Comparison of ENCODE assay signal across 12 cellular contexts in the genomic region with DNA sequence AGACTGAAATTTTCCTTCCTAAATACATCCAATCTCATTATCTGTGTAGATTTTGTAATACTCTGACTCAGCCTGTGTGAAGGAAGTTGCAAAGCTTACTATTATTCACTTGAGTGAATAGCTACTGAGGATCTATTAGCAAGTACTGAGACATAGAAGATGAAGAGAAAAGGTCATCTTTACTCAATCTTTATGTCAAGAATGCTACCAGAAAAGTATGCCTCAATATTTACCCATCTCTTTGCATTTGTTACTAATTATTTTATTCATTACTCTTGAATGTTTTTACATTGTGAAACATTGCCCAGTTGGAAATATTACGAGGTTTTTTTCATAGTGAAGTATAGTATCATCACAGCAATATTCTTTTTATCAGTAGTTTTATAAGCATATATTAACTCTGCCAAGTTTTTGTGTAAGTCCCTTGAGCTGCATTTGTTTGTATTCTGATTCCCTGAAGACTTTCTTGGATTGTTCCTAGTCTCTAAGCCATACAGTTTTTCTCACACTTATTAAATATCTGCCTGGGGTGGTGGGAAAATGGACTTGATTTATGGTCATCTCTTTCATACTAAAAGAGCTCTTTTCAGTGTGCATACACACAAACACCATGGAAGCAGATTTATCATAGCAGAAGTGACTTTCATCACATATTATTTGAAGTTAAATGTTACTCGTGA.
DNase-seq lines count a peak whose midpoint lies in the region; ATAC-seq and TF ChIP-seq lines count a peak whose summit lies in the region.
"Had no signal": no experiment of that assay in that cellular context is flagged by ENCODE, and none has a peak within 500 bp of the region (broad histone marks: within the 10 kb centered on the region; RNA-seq: fewer than 3 reads in every experiment).

No MANE protein-coding gene starts in this region.

- peak overlapping the region; percentile 30; the same call in 1 of the 2 replicates for H3K4me3 ChIP-seq in PC-3 (ENCODE audit: low read length)
- no peak overlapping the region for H3K4me3 ChIP-seq in epithelial cell of esophagus (ENCODE audit: low read length)
- H3K4me3 ChIP-seq in skeletal muscle satellite cell (ENCODE audit: low read length), result no peak overlapping the region
- H3K4me3 ChIP-seq in tibial artery, result no peak overlapping the region
- H3K4me3 ChIP-seq: colonic mucosa, upper lobe of left lung had no signal

- 0 out of 2 replicates have a peak, but pooled peaks cover 11% of the 10 kb centered on the region for H3K79me2 ChIP-seq in PC-3 (ENCODE audit: low read length)

- peaks cover 6% of the 10 kb centered on the region for H3F3A ChIP-seq in PC-3 (ENCODE audit: low read length, unreplicated experiment)

- 0 out of 2 replicates have a peak, but pooled peaks cover 3% of the 10 kb centered on the region for H4K20me1 ChIP-seq in PC-3 (ENCODE audit: low read length)

- POLR2A ChIA-PET in PC-3 (lab: Charles Lee; ENCODE audit: unreplicated experiment), result no interaction called here

- no peak overlapping the region for H2AFZ ChIP-seq in PC-3 (ENCODE audit: low read length)

- TF ChIP-seq CTCF in PC-3 (conservative IDR thresholded peaks at IDR 0.05; ENCODE audit: low read depth, low read length) (no peak), epithelial cell of esophagus (IDR thresholded peaks at IDR 0.05; ENCODE audit: insufficient read depth, low read depth, low read length, missing control alignments) (no peak), tibial artery (IDR thresholded peaks at IDR 0.05) (no peak)

- H3K27me3 ChIP-seq in PC-3 (ENCODE audit: low read length), result no peaks in the 10 kb centered on the region
- H3K27me3 ChIP-seq in skeletal muscle satellite cell (ENCODE audit: control insufficient read depth, insufficient read depth, low read length), result no peaks in the 10 kb centered on the region
- no peaks in the 10 kb centered on the region for H3K27me3 ChIP-seq in tibial artery
- H3K27me3 ChIP-seq: colonic mucosa, upper lobe of left lung had no signal

- DNase-seq in GM03348 (ENCODE audit: low spot score), result peak; percentile 64
- peak; percentile 86 for DNase-seq in PC-3
- peak; percentile 89 for DNase-seq in epithelial cell of esophagus (ENCODE audit: low read depth)
- DNase-seq in tibial artery, result no peak
- no peak for DNase-seq in activated CD4-positive, alpha-beta T cell treated with anti-CD3 and anti-CD28 coated beads for 4 hours
- DNase-seq in germinal center (ENCODE audit: low spot score), result no peak
- DNase-seq: activated B cell treated with CpG ODN at 0.5 μM for 24 hours, colonic mucosa, NCI-H2081 treated with DMSO at 0.1 percent for 48 hours, right cardiac atrium, upper lobe of left lung had no signal

- intact Hi-C loops in PC-3 (cut with micrococcal nuclease) (loop anchor here (1.0 to 10.0 kb wide), 3 partner anchors 51 to 157 kb away; no protein-coding TSS in a partner anchor), tibial artery (cut with DNase I; ENCODE audit: low total_unique reads) (loop anchor here (10.0 kb wide), 1 partner anchor 107 kb away; the partner anchor contains the start of gene MRTFB)

- H3K9me3 ChIP-seq in PC-3 (ENCODE audit: low read length), result no peaks in the 10 kb centered on the region
- H3K9me3 ChIP-seq in skeletal muscle satellite cell (replicated peaks; ENCODE audit: low read length), result no peaks in the 10 kb centered on the region
- H3K9me3 ChIP-seq in tibial artery, result no peaks in the 10 kb centered on the region
- H3K9me3 ChIP-seq: colonic mucosa, upper lobe of left lung had no signal

- H3K9ac ChIP-seq in PC-3 (ENCODE audit: low read length), result peak overlapping the region; percentile 79
- H3K9ac ChIP-seq in skeletal muscle satellite cell (ENCODE audit: low read depth, low read length), result no peak overlapping the region

- H3K36me3 ChIP-seq in PC-3 (ENCODE audit: low read depth, low read length) (no peaks in the 10 kb centered on the region), skeletal muscle satellite cell (ENCODE audit: insufficient read depth, low read length) (no peaks in the 10 kb centered on the region), tibial artery (no peaks in the 10 kb centered on the region)
- H3K36me3 ChIP-seq: colonic mucosa, upper lobe of left lung had no signal

- peak overlapping the region; percentile 78 for H3K4me2 ChIP-seq in PC-3 (ENCODE audit: low read length)
- H3K4me2 ChIP-seq in skeletal muscle satellite cell (ENCODE audit: low read length), result peak overlapping the region; percentile 27

- H3K9me2 ChIP-seq in PC-3 (replicated peaks; ENCODE audit: low read length), result no peaks in the 10 kb centered on the region

- CTCF ChIA-PET in PC-3 (lab: Charles Lee), result interaction anchor here (1.1 kb wide), 1 partner anchor 262 kb away, joined by 3 read pairs; the partner anchor contains the start of gene ERCC4

- BruUV-seq in PC-3 (replicated peaks; lab: Mats Ljungman, UMichigan), result no TSS peak

- H3K4me1 ChIP-seq in PC-3 (ENCODE audit: insufficient read depth, low read length), result peaks cover 48% of the 10 kb centered on the region
- H3K4me1 ChIP-seq in skeletal muscle satellite cell (ENCODE audit: control insufficient read depth, insufficient read depth, low read length), result peaks cover 41% of the 10 kb centered on the region
- peaks cover 0 to 35% (median 16%) of the 10 kb centered on the region in 4 donors for H3K4me1 ChIP-seq in tibial artery
- H3K4me1 ChIP-seq: colonic mucosa had no signal

- peak; percentile 91 for ATAC-seq in PC-3

- H3K27ac ChIP-seq in PC-3 (ENCODE audit: low read length) (peak overlapping the region; percentile 98), tibial artery (no peak overlapping the region)
- H3K27ac ChIP-seq: colonic mucosa had no signal

Comparison
In these comparisons a context has a peak if more than half of its experiments do, and no peak if none do; other contexts are left out.
1. DNase-seq: peak in GM03348 (single experiment), PC-3 (single experiment) and epithelial cell of esophagus (single experiment); none in tibial artery (0 of 2), activated CD4-positive, alpha-beta T cell treated with anti-CD3 and anti-CD28 coated beads for 4 hours (0 of 2) and germinal center (single experiment).